In the genomic region with DNA sequence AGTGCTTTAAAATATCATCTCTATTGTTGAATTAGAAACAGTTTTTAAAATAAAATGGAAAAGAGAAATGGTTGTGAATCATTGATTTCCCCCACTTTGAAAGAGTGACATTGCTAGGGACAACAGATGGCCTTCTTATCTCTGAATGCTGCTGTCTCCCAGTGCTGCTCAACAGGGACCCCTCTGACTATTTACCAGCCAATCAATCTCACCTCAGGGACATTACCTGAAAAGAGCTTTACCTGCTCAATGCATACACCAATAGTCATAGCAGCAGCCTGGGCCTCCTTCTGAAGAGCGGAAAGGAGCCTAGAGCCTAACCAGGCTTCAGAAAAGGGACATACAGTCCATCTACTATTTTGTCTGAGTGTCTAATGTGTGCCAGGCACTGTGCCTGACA, we compare ENCODE assay signal across 2 cellular contexts.
TF ChIP-seq lines count a peak whose summit lies in the region.

No MANE protein-coding gene starts in this region.

TF ChIP-seq in GM23338, 12 proteins besides CTCF, POLR2A, EP300 and RAD21 (continued from another document):
- TF ChIP-seq, protein P1, sequence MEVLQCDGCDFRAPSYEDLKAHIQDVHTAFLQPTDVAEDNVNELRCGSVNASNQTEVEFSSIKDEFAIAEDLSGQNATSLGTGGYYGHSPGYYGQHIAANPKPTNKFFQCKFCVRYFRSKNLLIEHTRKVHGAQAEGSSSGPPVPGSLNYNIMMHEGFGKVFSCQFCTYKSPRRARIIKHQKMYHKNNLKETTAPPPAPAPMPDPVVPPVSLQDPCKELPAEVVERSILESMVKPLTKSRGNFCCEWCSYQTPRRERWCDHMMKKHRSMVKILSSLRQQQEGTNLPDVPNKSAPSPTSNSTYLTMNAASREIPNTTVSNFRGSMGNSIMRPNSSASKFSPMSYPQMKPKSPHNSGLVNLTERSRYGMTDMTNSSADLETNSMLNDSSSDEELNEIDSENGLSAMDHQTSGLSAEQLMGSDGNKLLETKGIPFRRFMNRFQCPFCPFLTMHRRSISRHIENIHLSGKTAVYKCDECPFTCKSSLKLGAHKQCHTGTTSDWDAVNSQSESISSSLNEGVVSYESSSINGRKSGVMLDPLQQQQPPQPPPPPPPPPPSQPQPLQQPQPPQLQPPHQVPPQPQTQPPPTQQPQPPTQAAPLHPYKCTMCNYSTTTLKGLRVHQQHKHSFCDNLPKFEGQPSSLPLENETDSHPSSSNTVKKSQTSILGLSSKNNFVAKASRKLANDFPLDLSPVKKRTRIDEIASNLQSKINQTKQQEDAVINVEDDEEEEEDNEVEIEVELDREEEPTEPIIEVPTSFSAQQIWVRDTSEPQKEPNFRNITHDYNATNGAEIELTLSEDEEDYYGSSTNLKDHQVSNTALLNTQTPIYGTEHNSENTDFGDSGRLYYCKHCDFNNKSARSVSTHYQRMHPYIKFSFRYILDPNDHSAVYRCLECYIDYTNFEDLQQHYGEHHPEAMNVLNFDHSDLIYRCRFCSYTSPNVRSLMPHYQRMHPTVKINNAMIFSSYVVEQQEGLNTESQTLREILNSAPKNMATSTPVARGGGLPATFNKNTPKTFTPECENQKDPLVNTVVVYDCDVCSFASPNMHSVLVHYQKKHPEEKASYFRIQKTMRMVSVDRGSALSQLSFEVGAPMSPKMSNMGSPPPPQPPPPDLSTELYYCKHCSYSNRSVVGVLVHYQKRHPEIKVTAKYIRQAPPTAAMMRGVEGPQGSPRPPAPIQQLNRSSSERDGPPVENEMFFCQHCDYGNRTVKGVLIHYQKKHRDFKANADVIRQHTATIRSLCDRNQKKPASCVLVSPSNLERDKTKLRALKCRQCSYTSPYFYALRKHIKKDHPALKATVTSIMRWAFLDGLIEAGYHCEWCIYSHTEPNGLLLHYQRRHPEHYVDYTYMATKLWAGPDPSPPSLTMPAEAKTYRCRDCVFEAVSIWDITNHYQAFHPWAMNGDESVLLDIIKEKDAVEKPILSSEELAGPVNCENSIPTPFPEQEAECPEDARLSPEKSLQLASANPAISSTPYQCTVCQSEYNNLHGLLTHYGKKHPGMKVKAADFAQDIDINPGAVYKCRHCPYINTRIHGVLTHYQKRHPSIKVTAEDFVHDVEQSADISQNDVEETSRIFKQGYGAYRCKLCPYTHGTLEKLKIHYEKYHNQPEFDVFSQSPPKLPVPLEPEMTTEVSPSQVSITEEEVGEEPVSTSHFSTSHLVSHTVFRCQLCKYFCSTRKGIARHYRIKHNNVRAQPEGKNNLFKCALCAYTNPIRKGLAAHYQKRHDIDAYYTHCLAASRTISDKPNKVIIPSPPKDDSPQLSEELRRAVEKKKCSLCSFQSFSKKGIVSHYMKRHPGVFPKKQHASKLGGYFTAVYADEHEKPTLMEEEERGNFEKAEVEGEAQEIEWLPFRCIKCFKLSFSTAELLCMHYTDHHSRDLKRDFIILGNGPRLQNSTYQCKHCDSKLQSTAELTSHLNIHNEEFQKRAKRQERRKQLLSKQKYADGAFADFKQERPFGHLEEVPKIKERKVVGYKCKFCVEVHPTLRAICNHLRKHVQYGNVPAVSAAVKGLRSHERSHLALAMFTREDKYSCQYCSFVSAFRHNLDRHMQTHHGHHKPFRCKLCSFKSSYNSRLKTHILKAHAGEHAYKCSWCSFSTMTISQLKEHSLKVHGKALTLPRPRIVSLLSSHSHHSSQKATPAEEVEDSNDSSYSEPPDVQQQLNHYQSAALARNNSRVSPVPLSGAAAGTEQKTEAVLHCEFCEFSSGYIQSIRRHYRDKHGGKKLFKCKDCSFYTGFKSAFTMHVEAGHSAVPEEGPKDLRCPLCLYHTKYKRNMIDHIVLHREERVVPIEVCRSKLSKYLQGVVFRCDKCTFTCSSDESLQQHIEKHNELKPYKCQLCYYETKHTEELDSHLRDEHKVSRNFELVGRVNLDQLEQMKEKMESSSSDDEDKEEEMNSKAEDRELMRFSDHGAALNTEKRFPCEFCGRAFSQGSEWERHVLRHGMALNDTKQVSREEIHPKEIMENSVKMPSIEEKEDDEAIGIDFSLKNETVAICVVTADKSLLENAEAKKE (CRISPR knock-in tag; IDR thresholded peaks at IDR 0.05): no peak
- no peak for TF ChIP-seq STAT1 (IDR thresholded peaks at IDR 0.05; ENCODE audit: unreplicated experiment)
- no peak for TF ChIP-seq JUNB (IDR thresholded peaks at IDR 0.05; ENCODE audit: unreplicated experiment)
- no peak for TF ChIP-seq NANOG (IDR thresholded peaks at IDR 0.05; ENCODE audit: borderline replicate concordance)
- no peak for TF ChIP-seq ZNF331 (CRISPR knock-in tag; IDR thresholded peaks at IDR 0.05; ENCODE audit: low read depth)
- TF ChIP-seq, protein P2, sequence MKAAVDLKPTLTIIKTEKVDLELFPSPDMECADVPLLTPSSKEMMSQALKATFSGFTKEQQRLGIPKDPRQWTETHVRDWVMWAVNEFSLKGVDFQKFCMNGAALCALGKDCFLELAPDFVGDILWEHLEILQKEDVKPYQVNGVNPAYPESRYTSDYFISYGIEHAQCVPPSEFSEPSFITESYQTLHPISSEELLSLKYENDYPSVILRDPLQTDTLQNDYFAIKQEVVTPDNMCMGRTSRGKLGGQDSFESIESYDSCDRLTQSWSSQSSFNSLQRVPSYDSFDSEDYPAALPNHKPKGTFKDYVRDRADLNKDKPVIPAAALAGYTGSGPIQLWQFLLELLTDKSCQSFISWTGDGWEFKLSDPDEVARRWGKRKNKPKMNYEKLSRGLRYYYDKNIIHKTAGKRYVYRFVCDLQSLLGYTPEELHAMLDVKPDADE (IDR thresholded peaks at IDR 0.05): no peak
- TF ChIP-seq, protein P3, sequence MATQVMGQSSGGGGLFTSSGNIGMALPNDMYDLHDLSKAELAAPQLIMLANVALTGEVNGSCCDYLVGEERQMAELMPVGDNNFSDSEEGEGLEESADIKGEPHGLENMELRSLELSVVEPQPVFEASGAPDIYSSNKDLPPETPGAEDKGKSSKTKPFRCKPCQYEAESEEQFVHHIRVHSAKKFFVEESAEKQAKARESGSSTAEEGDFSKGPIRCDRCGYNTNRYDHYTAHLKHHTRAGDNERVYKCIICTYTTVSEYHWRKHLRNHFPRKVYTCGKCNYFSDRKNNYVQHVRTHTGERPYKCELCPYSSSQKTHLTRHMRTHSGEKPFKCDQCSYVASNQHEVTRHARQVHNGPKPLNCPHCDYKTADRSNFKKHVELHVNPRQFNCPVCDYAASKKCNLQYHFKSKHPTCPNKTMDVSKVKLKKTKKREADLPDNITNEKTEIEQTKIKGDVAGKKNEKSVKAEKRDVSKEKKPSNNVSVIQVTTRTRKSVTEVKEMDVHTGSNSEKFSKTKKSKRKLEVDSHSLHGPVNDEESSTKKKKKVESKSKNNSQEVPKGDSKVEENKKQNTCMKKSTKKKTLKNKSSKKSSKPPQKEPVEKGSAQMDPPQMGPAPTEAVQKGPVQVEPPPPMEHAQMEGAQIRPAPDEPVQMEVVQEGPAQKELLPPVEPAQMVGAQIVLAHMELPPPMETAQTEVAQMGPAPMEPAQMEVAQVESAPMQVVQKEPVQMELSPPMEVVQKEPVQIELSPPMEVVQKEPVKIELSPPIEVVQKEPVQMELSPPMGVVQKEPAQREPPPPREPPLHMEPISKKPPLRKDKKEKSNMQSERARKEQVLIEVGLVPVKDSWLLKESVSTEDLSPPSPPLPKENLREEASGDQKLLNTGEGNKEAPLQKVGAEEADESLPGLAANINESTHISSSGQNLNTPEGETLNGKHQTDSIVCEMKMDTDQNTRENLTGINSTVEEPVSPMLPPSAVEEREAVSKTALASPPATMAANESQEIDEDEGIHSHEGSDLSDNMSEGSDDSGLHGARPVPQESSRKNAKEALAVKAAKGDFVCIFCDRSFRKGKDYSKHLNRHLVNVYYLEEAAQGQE (IDR thresholded peaks at IDR 0.05; ENCODE audit: unreplicated experiment): no peak

TF ChIP-seq in WTC11, 78 proteins besides CTCF, POLR2A, EP300 and RAD21 (continued from another document):
- TF ChIP-seq, protein P4, sequence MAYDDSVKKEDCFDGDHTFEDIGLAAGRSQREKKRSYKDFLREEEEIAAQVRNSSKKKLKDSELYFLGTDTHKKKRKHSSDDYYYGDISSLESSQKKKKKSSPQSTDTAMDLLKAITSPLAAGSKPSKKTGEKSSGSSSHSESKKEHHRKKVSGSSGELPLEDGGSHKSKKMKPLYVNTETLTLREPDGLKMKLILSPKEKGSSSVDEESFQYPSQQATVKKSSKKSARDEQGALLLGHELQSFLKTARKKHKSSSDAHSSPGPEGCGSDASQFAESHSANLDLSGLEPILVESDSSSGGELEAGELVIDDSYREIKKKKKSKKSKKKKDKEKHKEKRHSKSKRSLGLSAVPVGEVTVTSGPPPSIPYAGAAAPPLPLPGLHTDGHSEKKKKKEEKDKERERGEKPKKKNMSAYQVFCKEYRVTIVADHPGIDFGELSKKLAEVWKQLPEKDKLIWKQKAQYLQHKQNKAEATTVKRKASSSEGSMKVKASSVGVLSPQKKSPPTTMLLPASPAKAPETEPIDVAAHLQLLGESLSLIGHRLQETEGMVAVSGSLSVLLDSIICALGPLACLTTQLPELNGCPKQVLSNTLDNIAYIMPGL (CRISPR knock-in tag; IDR thresholded peaks at IDR 0.05): no peak
- TF ChIP-seq SMAD4 (CRISPR knock-in tag; IDR thresholded peaks at IDR 0.05): no peak
- TF ChIP-seq, protein P5, sequence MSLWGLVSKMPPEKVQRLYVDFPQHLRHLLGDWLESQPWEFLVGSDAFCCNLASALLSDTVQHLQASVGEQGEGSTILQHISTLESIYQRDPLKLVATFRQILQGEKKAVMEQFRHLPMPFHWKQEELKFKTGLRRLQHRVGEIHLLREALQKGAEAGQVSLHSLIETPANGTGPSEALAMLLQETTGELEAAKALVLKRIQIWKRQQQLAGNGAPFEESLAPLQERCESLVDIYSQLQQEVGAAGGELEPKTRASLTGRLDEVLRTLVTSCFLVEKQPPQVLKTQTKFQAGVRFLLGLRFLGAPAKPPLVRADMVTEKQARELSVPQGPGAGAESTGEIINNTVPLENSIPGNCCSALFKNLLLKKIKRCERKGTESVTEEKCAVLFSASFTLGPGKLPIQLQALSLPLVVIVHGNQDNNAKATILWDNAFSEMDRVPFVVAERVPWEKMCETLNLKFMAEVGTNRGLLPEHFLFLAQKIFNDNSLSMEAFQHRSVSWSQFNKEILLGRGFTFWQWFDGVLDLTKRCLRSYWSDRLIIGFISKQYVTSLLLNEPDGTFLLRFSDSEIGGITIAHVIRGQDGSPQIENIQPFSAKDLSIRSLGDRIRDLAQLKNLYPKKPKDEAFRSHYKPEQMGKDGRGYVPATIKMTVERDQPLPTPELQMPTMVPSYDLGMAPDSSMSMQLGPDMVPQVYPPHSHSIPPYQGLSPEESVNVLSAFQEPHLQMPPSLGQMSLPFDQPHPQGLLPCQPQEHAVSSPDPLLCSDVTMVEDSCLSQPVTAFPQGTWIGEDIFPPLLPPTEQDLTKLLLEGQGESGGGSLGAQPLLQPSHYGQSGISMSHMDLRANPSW (CRISPR knock-in tag; conservative IDR thresholded peaks at IDR 0.05; ENCODE audit: low read depth): no peak
